In genomic region chr1:225700164-225700740, GRCh38 we compare ENCODE assay signal across 1 cellular context.
A peak's percentile ranks its signal among the peaks of the same experiment; 100 is the strongest.
TF ChIP-seq lines count a peak whose summit lies in the region.

No MANE protein-coding gene starts in this region.

TF ChIP-seq in HepG2, 621 proteins besides CTCF, POLR2A, EP300 and RAD21 (continued from another document and continues in another):
- TF ChIP-seq ZBTB33 (CRISPR knock-in tag; IDR thresholded peaks at IDR 0.05) (peak; percentile 47), GTF3A (CRISPR knock-in tag; conservative IDR thresholded peaks at IDR 0.05) (0 out of 2 replicates have a peak, but pooled peaks have one; percentile 45), ZNF292 (CRISPR knock-in tag; IDR thresholded peaks at IDR 0.05; ENCODE audit: borderline replicate concordance, low read depth) (no peak), ARID5B (CRISPR knock-in tag; IDR thresholded peaks at IDR 0.05) (peak; percentile 93), MXI1 (IDR thresholded peaks at IDR 0.05; ENCODE audit: borderline replicate concordance, low read depth, low read length) (no peak), ZIK1 (CRISPR knock-in tag; IDR thresholded peaks at IDR 0.05; ENCODE audit: borderline replicate concordance, low read depth) (no peak), ONECUT2 (CRISPR knock-in tag; IDR thresholded peaks at IDR 0.05) (no peak), NCOA2 (CRISPR knock-in tag; IDR thresholded peaks at IDR 0.05) (peak; percentile 81), ZNF597 (CRISPR knock-in tag; IDR thresholded peaks at IDR 0.05) (no peak), ATF3 (CRISPR knock-in tag; IDR thresholded peaks at IDR 0.05) (peak; percentile 90), RFXAP (CRISPR knock-in tag; IDR thresholded peaks at IDR 0.05; ENCODE audit: borderline replicate concordance) (no peak), DR1 (CRISPR knock-in tag; IDR thresholded peaks at IDR 0.05) (no peak), NFYB (CRISPR knock-in tag; IDR thresholded peaks at IDR 0.05) (peak; percentile 76), ZNF3 (CRISPR knock-in tag; IDR thresholded peaks at IDR 0.05) (no peak), BRF2 (CRISPR knock-in tag; IDR thresholded peaks at IDR 0.05) (no peak), GABPB1 (CRISPR knock-in tag; IDR thresholded peaks at IDR 0.05) (no peak), RARA (CRISPR knock-in tag; IDR thresholded peaks at IDR 0.05) (peak; percentile 78; the same call in 1 of the 2 replicates), ASH2L (IDR thresholded peaks at IDR 0.05; ENCODE audit: insufficient read length, low read depth, low read length) (no peak), ZNF740 (CRISPR knock-in tag; IDR thresholded peaks at IDR 0.05) (no peak), FOXO4 (CRISPR knock-in tag; conservative IDR thresholded peaks at IDR 0.05) (no peak), MBNL3 (CRISPR knock-in tag; conservative IDR thresholded peaks at IDR 0.05) (no peak), ZNF772 (CRISPR knock-in tag; IDR thresholded peaks at IDR 0.05) (no peak), ZNF749 (CRISPR knock-in tag; IDR thresholded peaks at IDR 0.05; ENCODE audit: borderline replicate concordance) (no peak), SMAD9 (CRISPR knock-in tag; IDR thresholded peaks at IDR 0.05) (no peak), ZNF18 (CRISPR knock-in tag; IDR thresholded peaks at IDR 0.05; ENCODE audit: insufficient replicate concordance) (no peak), POLR2AphosphoS5 (IDR thresholded peaks at IDR 0.05; ENCODE audit: low read depth, low read length) (no peak), IRF9 (CRISPR knock-in tag; IDR thresholded peaks at IDR 0.05; ENCODE audit: borderline replicate concordance) (no peak), ZNF580 (CRISPR knock-in tag; IDR thresholded peaks at IDR 0.05; ENCODE audit: borderline replicate concordance, low read depth) (0 out of 2 replicates have a peak, but pooled peaks have one; percentile 30), ZBTB3 (CRISPR knock-in tag; IDR thresholded peaks at IDR 0.05; ENCODE audit: borderline replicate concordance, low read depth) (no peak), PCBP2 (optimal IDR thresholded peaks at IDR 0.05; ENCODE audit: low read depth, low read length, poor library complexity, severe bottlenecking) (no peak), MAFF (IDR thresholded peaks at IDR 0.05; ENCODE audit: low read depth, low read length) (no peak), MNT (IDR thresholded peaks at IDR 0.05) (0 out of 2 replicates have a peak, but pooled peaks have one; percentile 42), ZNF629 (CRISPR knock-in tag; conservative IDR thresholded peaks at IDR 0.05) (no peak), SP5 (CRISPR knock-in tag; IDR thresholded peaks at IDR 0.05; ENCODE audit: borderline replicate concordance, low read depth) (no peak), RERE (CRISPR knock-in tag; IDR thresholded peaks at IDR 0.05; ENCODE audit: low read depth) (peak; percentile 26; the same call in 1 of the 2 replicates), NCOA1 (CRISPR knock-in tag; IDR thresholded peaks at IDR 0.05) (no peak)
